Comparison of ENCODE assay signal across 8 cellular contexts in the genomic region with DNA sequence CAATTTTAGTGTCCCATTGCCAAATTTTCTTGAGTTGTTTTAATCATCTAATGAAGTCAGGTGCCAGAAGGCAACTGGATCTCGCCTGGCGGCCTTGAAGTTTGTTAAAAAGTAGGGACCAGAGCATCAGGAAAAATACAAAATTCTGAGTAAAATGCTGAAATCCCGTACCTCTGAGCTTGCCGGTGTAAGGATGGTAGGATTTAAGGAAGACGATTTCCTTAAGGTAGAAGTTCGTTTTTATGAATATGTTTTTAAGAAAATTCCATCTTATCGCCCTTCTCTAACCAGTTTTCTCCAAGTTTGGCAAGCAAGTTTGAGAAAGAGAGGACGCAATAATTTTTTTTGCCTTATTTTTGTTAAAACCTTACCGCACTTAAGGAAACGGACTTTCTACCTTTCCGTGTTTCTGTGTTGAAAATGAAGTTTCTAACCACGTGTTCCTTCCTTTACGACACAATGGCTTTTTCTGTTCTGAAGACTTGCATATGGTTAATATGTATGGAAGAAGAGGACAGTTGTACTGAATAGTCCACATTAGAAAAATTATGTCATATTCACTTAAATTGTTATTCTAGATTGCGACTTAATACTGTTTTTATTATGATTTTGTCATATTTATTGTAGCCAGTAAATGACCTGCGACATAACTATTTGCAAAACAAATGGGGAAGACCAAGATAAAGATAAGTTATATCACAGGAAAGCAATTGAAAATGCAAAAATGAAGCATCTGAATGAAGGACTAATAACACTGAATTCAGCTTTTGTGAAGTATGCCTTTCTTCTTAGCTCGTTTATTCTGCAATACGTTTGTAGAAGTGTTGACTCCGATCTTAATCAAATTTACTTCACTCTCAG. TPM values are rescaled to one million over a fixed set of nuclear protein-coding genes. Genes with fewer than 3 reads are reported as not detected.
DNase-seq lines count a peak whose midpoint lies in the region; ATAC-seq and TF ChIP-seq lines count a peak whose summit lies in the region.

No MANE protein-coding gene starts in this region.

- H3K9me3 Mint-ChIP-seq in activated CD4-positive, alpha-beta memory T cell treated with anti-CD3 and anti-CD28 coated beads, Interleukin-2, amount 10 ng/mL, durations not matched to agents 7 days and 5 days = no peaks in the 10 kb centered on the region
- H3K9me3 Mint-ChIP-seq in stimulated activated memory B cell treated with anti-CD40 and anti-IgM and Interleukin-4, amounts not matched to agents 10 μg/mL and 1 μg/mL and 100 μg/mL, for 72 hours = no peaks in the 10 kb centered on the region

- H3K27me3 ChIP-seq in HL-60 (ENCODE audit: insufficient read depth, poor library complexity, severe bottlenecking) = no peaks in the 10 kb centered on the region
- no peaks in the 10 kb centered on the region for H3K27me3 ChIP-seq in iPS-15b (ENCODE audit: control insufficient read depth, insufficient read depth, low read length)

- peak overlapping the region; percentile 94 for H3K27ac Mint-ChIP-seq in activated CD4-positive, alpha-beta memory T cell treated with anti-CD3 and anti-CD28 coated beads, Interleukin-2, amount 10 ng/mL, durations not matched to agents 7 days and 5 days
- peak overlapping the region; percentile 96 for H3K27ac Mint-ChIP-seq in stimulated activated memory B cell treated with anti-CD40 and anti-IgM and Interleukin-4, amounts not matched to agents 10 μg/mL and 1 μg/mL and 100 μg/mL, for 72 hours

- H3K36me3 Mint-ChIP-seq in activated CD4-positive, alpha-beta memory T cell treated with anti-CD3 and anti-CD28 coated beads, Interleukin-2, amount 10 ng/mL, durations not matched to agents 7 days and 5 days (ENCODE audit: low read depth) = peaks cover 44% of the 10 kb centered on the region
- H3K36me3 Mint-ChIP-seq in stimulated activated memory B cell treated with anti-CD40 and anti-IgM and Interleukin-4, amounts not matched to agents 10 μg/mL and 1 μg/mL and 100 μg/mL, for 72 hours = peaks cover 39% of the 10 kb centered on the region

- H3K4me1 Mint-ChIP-seq in activated CD4-positive, alpha-beta memory T cell treated with anti-CD3 and anti-CD28 coated beads, Interleukin-2, amount 10 ng/mL, durations not matched to agents 7 days and 5 days = peaks cover 45% of the 10 kb centered on the region
- peaks cover 32% of the 10 kb centered on the region for H3K4me1 Mint-ChIP-seq in stimulated activated memory B cell treated with anti-CD40 and anti-IgM and Interleukin-4, amounts not matched to agents 10 μg/mL and 1 μg/mL and 100 μg/mL, for 72 hours

- peak overlapping the region; percentile 79 for H3K9ac ChIP-seq in iPS-15b (ENCODE audit: low read depth, low read length)

- POLR2A ChIA-PET in activated CD4-positive, alpha-beta memory T cell treated with anti-CD3 and anti-CD28 coated beads, Interleukin-2, amount 10 ng/mL, durations not matched to agents 7 days and 5 days (lab: Charles Lee) = interaction anchor here (0.8 to 2.0 kb wide), 6 partner anchors 10 to 54 kb away, joined by 3 to 6 read pairs (median 4); no protein-coding TSS in a partner anchor

- H3K4me3 Mint-ChIP-seq in activated CD4-positive, alpha-beta memory T cell treated with anti-CD3 and anti-CD28 coated beads, Interleukin-2, amount 10 ng/mL, durations not matched to agents 7 days and 5 days = peak overlapping the region; percentile 98
- H3K4me3 Mint-ChIP-seq in stimulated activated memory B cell treated with anti-CD40 and anti-IgM and Interleukin-4, amounts not matched to agents 10 μg/mL and 1 μg/mL and 100 μg/mL, for 72 hours = peak overlapping the region; percentile 97

- H3K36me3 ChIP-seq in iPS-15b (ENCODE audit: control insufficient read depth, insufficient read depth, low read length) = no peaks in the 10 kb centered on the region

- TF ChIP-seq CTCF in HL-60 (IDR thresholded peaks at IDR 0.05; ENCODE audit: insufficient read depth, low read length) = no peak

- peaks cover 8% of the 10 kb centered on the region for H3K4me1 ChIP-seq in iPS-15b (ENCODE audit: control insufficient read depth, insufficient read depth, low read length)

- H3K9me3 ChIP-seq in iPS-15b (ENCODE audit: control insufficient read depth, insufficient read depth, low read length) = no peaks in the 10 kb centered on the region

- intact Hi-C loops in head of caudate nucleus (cut with DNase I) = no loop called here

- no peak for ATAC-seq in stimulated activated memory B cell treated with anti-CD40 and anti-IgM and Interleukin-4, amounts not matched to agents 10 μg/mL and 1 μg/mL and 100 μg/mL, for 72 hours
- no peak for ATAC-seq in HG02938 (IDR thresholded peaks at IDR 0.05; ENCODE audit: unreplicated experiment)
- ATAC-seq in GM21515 (IDR thresholded peaks at IDR 0.05; ENCODE audit: unreplicated experiment) = no peak
- ATAC-seq in HG03378 (IDR thresholded peaks at IDR 0.05; ENCODE audit: unreplicated experiment) = no peak

- H3K4me3 ChIP-seq in HL-60 (replicated peaks; ENCODE audit: insufficient read depth, low read length) (peak overlapping the region; percentile 75), iPS-15b (ENCODE audit: low read depth, low read length) (peak overlapping the region; percentile 89)

- CTCF ChIA-PET in activated CD4-positive, alpha-beta memory T cell treated with anti-CD3 and anti-CD28 coated beads, Interleukin-2, amount 10 ng/mL, durations not matched to agents 7 days and 5 days (lab: Charles Lee) = no interaction called here

- H3K27me3 Mint-ChIP-seq in activated CD4-positive, alpha-beta memory T cell treated with anti-CD3 and anti-CD28 coated beads, Interleukin-2, amount 10 ng/mL, durations not matched to agents 7 days and 5 days = no peaks in the 10 kb centered on the region
- H3K27me3 Mint-ChIP-seq in stimulated activated memory B cell treated with anti-CD40 and anti-IgM and Interleukin-4, amounts not matched to agents 10 μg/mL and 1 μg/mL and 100 μg/mL, for 72 hours = no peaks in the 10 kb centered on the region

- H3K27ac ChIP-seq in HL-60 (replicated peaks) = peak overlapping the region; percentile 86

- peak; percentile 19 to 70 for DNase-seq in HL-60 (ENCODE audit: low read depth in 1 of 2, low spot score in 1 of 2)
- DNase-seq in activated CD4-positive, alpha-beta memory T cell treated with anti-CD3 and anti-CD28 coated beads, Interleukin-2, amount 10 ng/mL, durations not matched to agents 7 days and 5 days = no peak
- no peak for DNase-seq in head of caudate nucleus

RNA-seq across cellular contexts. Expression of gene ATF7IP2, which starts 0.9 kb away (rescaled TPM):
- total RNA-seq in activated CD4-positive, alpha-beta memory T cell treated with anti-CD3 and anti-CD28 coated beads, Interleukin-2, amount 10 ng/mL, durations not matched to agents 7 days and 5 days = 10 to 100 TPM; 21.8 to 23.6 TPM

Comparison
In these comparisons a context has a peak if more than half of its experiments do, and no peak if none do; other contexts are left out.
1. DNase-seq: peak in HL-60 (2 of 2); none in activated CD4-positive, alpha-beta memory T cell treated with anti-CD3 and anti-CD28 coated beads, Interleukin-2, amount 10 ng/mL, durations not matched to agents 7 days and 5 days (single experiment) and head of caudate nucleus (0 of 42).